Comparison of ENCODE assay signal across 32 cellular contexts in genomic region chr12:110948041-110948440, GRCh38. TPM values are rescaled to one million over a fixed set of nuclear protein-coding genes. Genes with fewer than 3 reads are reported as not detected.
"Had no signal": no experiment of that assay in that cellular context is flagged by ENCODE, and none has a peak within 500 bp of the region (broad histone marks: within the 10 kb centered on the region; RNA-seq: fewer than 3 reads in every experiment).

No MANE protein-coding gene starts in this region.

- H3K27me3 ChIP-seq: left lung, right lobe of liver, tibial nerve, upper lobe of left lung, vagina had no signal

- ATAC-seq: left colon; left lung; lower lobe of right lung; naive thymus-derived CD8-positive, alpha-beta T cell; psoas muscle; right lobe of liver; stimulated activated memory B cell treated with anti-CD40 and anti-IgM and Interleukin-4, amounts not matched to agents 10 μg/mL and 1 μg/mL and 100 μg/mL, for 72 hours; stimulated activated naive CD8-positive, alpha-beta T cell treated with anti-CD3 and anti-CD28 coated beads, Interleukin-15, amount 100 ng/mL, for 72 hours had no signal

- H3K27ac ChIP-seq: left lung, lower lobe of right lung, parathyroid adenoma, psoas muscle, right lobe of liver, tibial nerve, upper lobe of left lung, vagina had no signal

- DNase-seq: hypothalamus; immature natural killer cell; kidney glomerular epithelial cell; left colon; left lung; lower lobe of right lung; mammary epithelial cell; mesenchymal stem cell; naive thymus-derived CD8-positive, alpha-beta T cell; nucleus accumbens; psoas muscle; right lobe of liver; stimulated activated CD4-positive, alpha-beta T cell treated with anti-CD3 and anti-CD28 coated beads, Interleukin-1b, Interleukin-23, amount 100 ng/mL, for 48 hours; stimulated activated CD4-positive, alpha-beta T cell treated with anti-CD3 and anti-CD28 coated beads, Interleukin-2, amount 100 ng/mL, for 48 hours; stimulated activated CD4-positive, alpha-beta T cell treated with anti-CD3 and anti-CD28 coated beads, Interleukin-4, amount 100 ng/mL, for 4 hours; stimulated activated CD8-positive, alpha-beta memory T cell treated with anti-CD3 and anti-CD28 coated beads, Interleukin-4, amount 100 ng/mL, for 48 hours; stimulated activated naive CD4-positive, alpha-beta T cell treated with Interleukin-2 at 50 U/mL for 16 hours; stimulated activated naive CD8-positive, alpha-beta T cell treated with anti-CD3 and anti-CD28 coated beads, Interleukin-15, amount 100 ng/mL, for 72 hours; substantia nigra; upper lobe of left lung had no signal

- H3K4me1 ChIP-seq: left lung, lower lobe of right lung, parathyroid adenoma, psoas muscle, right lobe of liver, tibial nerve, upper lobe of left lung, vagina had no signal

RNA-seq across cellular contexts. Expression of gene MYL2, which starts 27.7 kb away (rescaled TPM):
- total RNA-seq: left colon; liver; lower lobe of right lung; mammary epithelial cell; mucosa of gallbladder; naive thymus-derived CD8-positive, alpha-beta T cell; neural crest cell; osteoblast; posterior vena cava; smooth muscle cell; temporal lobe; tibial nerve; upper lobe of left lung; vagina had no signal
- polyA plus RNA-seq: immature natural killer cell; naive thymus-derived CD8-positive, alpha-beta T cell; smooth muscle cell; urinary bladder had no signal
